In the genomic region with DNA sequence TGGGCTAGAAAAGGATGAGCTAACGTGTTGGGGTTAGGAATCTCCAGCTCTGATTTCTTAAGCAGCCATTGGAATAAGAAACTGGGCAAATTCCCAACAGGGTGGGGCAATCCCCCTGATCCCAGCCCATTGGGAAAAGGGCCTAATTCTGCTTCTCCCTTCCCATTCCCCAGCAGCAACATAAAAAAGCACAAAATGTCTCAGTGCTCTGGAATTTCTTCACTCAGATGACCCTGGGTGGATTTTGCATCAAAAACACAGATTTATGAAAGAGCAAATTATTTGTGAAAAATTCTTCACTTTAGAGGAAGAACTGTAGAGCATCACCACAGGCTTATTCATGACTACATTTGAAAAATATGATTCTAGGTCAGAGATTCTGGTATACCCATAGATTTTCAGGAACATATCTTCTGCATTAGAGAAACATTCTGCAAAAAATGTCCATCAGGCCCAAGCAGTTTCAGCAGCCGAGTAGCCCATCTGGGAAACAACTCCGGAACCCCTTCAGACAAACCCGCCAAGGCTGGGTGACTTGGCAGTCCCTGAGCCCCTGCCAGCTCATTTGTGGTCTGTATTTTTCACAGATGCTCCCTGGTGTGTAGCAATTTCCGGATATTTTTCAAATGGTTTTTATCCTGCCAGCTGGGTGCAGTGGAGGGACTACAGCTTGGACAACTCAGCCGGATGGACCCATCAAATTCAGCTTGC, we compare ENCODE assay signal across 13 cellular contexts.
DNase-seq lines count a peak whose midpoint lies in the region; ATAC-seq and TF ChIP-seq lines count a peak whose summit lies in the region.
"Had no signal": no experiment of that assay in that cellular context is flagged by ENCODE, and none has a peak within 500 bp of the region (broad histone marks: within the 10 kb centered on the region; RNA-seq: fewer than 3 reads in every experiment).

No MANE protein-coding gene starts in this region.

- ATAC-seq in HG03139 (IDR thresholded peaks at IDR 0.05; ENCODE audit: unreplicated experiment) (no peak), GM19455 (IDR thresholded peaks at IDR 0.05; ENCODE audit: unreplicated experiment) (no peak)

- POLR2A ChIA-PET in AG04449 (lab: Yijun Ruan, JAX) = interaction anchor here (0.5 to 0.9 kb wide), 3 partner anchors 46 to 248 kb away, joined by 3 to 4 read pairs (median 3); no protein-coding TSS in a partner anchor
- POLR2A ChIA-PET in activated CD4-positive, alpha-beta memory T cell treated with anti-CD3 and anti-CD28 coated beads for 36 hours (lab: Charles Lee) = no interaction called here

- H3K9me3 Mint-ChIP-seq in activated CD4-positive, alpha-beta memory T cell treated with anti-CD3 and anti-CD28 coated beads for 36 hours = no peaks in the 10 kb centered on the region
- H3K9me3 Mint-ChIP-seq: dendritic cell treated with granulocyte-macrophage colony-stimulating factor and Interleukin-4, amounts not matched to agents 40 ng/mL and 50 ng/mL, for 4 days had no signal

- DNase-seq in AG04449 (ENCODE audit: low read depth, low spot score) (peak; percentile 80), KBM-7 (peak; percentile 83), caudate nucleus (lab: John Stamatoyannopoulos, UW) (peak in 3 of 61 donors; percentile 7 to 68 (median 23)), midbrain (lab: John Stamatoyannopoulos, UW) (peak; percentile 14), NCI-H510A (lab: John Stamatoyannopoulos, UW) (no peak)
- DNase-seq in activated CD4-positive, alpha-beta memory T cell treated with anti-CD3 and anti-CD28 coated beads for 36 hours = no peak
- DNase-seq: activated CD4-positive, alpha-beta T cell treated with anti-CD3 and anti-CD28 coated beads, Interleukin-2, amount 50 U/mL, for 48 hours; NCI-H774 had no signal

- H3K4me3 Mint-ChIP-seq in activated CD4-positive, alpha-beta memory T cell treated with anti-CD3 and anti-CD28 coated beads for 36 hours = no peak overlapping the region
- H3K4me3 Mint-ChIP-seq: dendritic cell treated with granulocyte-macrophage colony-stimulating factor and Interleukin-4, amounts not matched to agents 40 ng/mL and 50 ng/mL, for 4 days; mesothelial cell of epicardium had no signal

- no peaks in the 10 kb centered on the region for H3K4me1 Mint-ChIP-seq in activated CD4-positive, alpha-beta memory T cell treated with anti-CD3 and anti-CD28 coated beads for 36 hours (ENCODE audit: low read depth)
- H3K4me1 Mint-ChIP-seq: mesothelial cell of epicardium had no signal

- no peak for TF ChIP-seq CTCF in AG04449 (IDR thresholded peaks at IDR 0.05; ENCODE audit: insufficient read depth, low read length, missing control alignments)

- no peak overlapping the region for H3K4me3 ChIP-seq in AG04449 (ENCODE audit: low read depth, low read length)

- in situ Hi-C loops in KBM-7 (cut with MboI; ENCODE audit: low pct_unique_long_range_greater_than_20kb, low sequenced_read_pairs) = no loop called here

- H3K36me3 Mint-ChIP-seq in activated CD4-positive, alpha-beta memory T cell treated with anti-CD3 and anti-CD28 coated beads for 36 hours = no peaks in the 10 kb centered on the region
- H3K36me3 Mint-ChIP-seq: mesothelial cell of epicardium had no signal

- H3K27ac Mint-ChIP-seq in activated CD4-positive, alpha-beta memory T cell treated with anti-CD3 and anti-CD28 coated beads for 36 hours = no peak overlapping the region
- H3K27ac Mint-ChIP-seq: dendritic cell treated with granulocyte-macrophage colony-stimulating factor and Interleukin-4, amounts not matched to agents 40 ng/mL and 50 ng/mL, for 4 days; mesothelial cell of epicardium had no signal

- intact Hi-C loops in activated CD4-positive, alpha-beta memory T cell treated with anti-CD3 and anti-CD28 coated beads for 36 hours (cut with micrococcal nuclease) = no loop called here

- CTCF ChIA-PET in AG04449 (lab: Yijun Ruan, JAX) = interaction anchor here (0.8 to 9.3 kb wide), 10 partner anchors 10 to 289 kb away, joined by 3 to 172 read pairs (median 10); partner anchors contain the start of gene NADK2
- CTCF ChIA-PET in activated CD4-positive, alpha-beta memory T cell treated with anti-CD3 and anti-CD28 coated beads for 36 hours (lab: Charles Lee) = interaction anchor here (0.6 kb wide), 1 partner anchor 163 kb away, joined by 3 read pairs; no protein-coding TSS in a partner anchor

- peak overlapping the region; percentile 20 for H3K27ac ChIP-seq in caudate nucleus (ENCODE audit: low read depth, low read length)
- H3K27ac ChIP-seq: C4-2B had no signal

- peaks cover 2% of the 10 kb centered on the region for H3K27me3 Mint-ChIP-seq in activated CD4-positive, alpha-beta memory T cell treated with anti-CD3 and anti-CD28 coated beads for 36 hours
- H3K27me3 Mint-ChIP-seq: dendritic cell treated with granulocyte-macrophage colony-stimulating factor and Interleukin-4, amounts not matched to agents 40 ng/mL and 50 ng/mL, for 4 days had no signal

Comparison
In these comparisons a context has a peak if more than half of its experiments do, and no peak if none do; other contexts are left out.
1. DNase-seq: peak in AG04449 (single experiment), KBM-7 (single experiment) and midbrain (single experiment); none in activated CD4-positive, alpha-beta memory T cell treated with anti-CD3 and anti-CD28 coated beads for 36 hours (single experiment) and NCI-H510A (single experiment).